ENCODE assay signal across 14 cellular contexts in genomic region chr6:129485746-129486145, GRCh38.
DNase-seq lines count a peak whose midpoint lies in the region; ATAC-seq and TF ChIP-seq lines count a peak whose summit lies in the region.
"Had no signal": no experiment of that assay in that cellular context is flagged by ENCODE, and none has a peak within 500 bp of the region (broad histone marks: within the 10 kb centered on the region; RNA-seq: fewer than 3 reads in every experiment).

No MANE protein-coding gene starts in this region.

- dilution Hi-C loops in mammary epithelial cell (cut with HindIII; ENCODE audit: low sequenced_read_pairs): no loop called here

- in situ Hi-C loops in mammary epithelial cell (cut with MboI; ENCODE audit: low sequenced_read_pairs in 2 of 2): loop anchor here (25.0 kb wide), 1 partner anchor 252 kb away; no protein-coding TSS in a partner anchor

- no peaks in the 10 kb centered on the region for H3K9me3 ChIP-seq in mammary epithelial cell (replicated peaks; ENCODE audit: insufficient read depth, low read length)
- H3K9me3 ChIP-seq: sigmoid colon had no signal

- H3K36me3 ChIP-seq in mammary epithelial cell (ENCODE audit: insufficient read depth, low read length): no peaks in the 10 kb centered on the region
- H3K36me3 ChIP-seq: sigmoid colon had no signal

- H2AFZ ChIP-seq in mammary epithelial cell (ENCODE audit: low read depth, low read length): peak overlapping the region; percentile 39

- ATAC-seq in activated T-cell treated with anti-CD3 and anti-CD28 coated beads, Interleukin-2, amount 50 U/mL, for 4 hours: no peak
- no peak for ATAC-seq in GM19467 (IDR thresholded peaks at IDR 0.05; ENCODE audit: unreplicated experiment)
- ATAC-seq: T-cell had no signal

- peaks cover 45% of the 10 kb centered on the region for H3K4me1 Mint-ChIP-seq in activated T-cell treated with anti-CD3 and anti-CD28 coated beads, Interleukin-2, amount 50 U/mL, for 24 hours (ENCODE audit: low read depth)
- peaks cover 26% of the 10 kb centered on the region for H3K4me1 Mint-ChIP-seq in activated T-cell treated with anti-CD3 and anti-CD28 coated beads, Interleukin-2, amount 50 U/mL, for 4 hours (ENCODE audit: low read depth)

- 46% methylated on average over 2 of the region's 2 CpGs for WGBS in mammary epithelial cell (ENCODE audit: low coverage, missing lambda C conversion rate)

- peaks cover 6% of the 10 kb centered on the region for H3K36me3 Mint-ChIP-seq in activated T-cell treated with anti-CD3 and anti-CD28 coated beads, Interleukin-2, amount 50 U/mL, for 24 hours (ENCODE audit: low read depth)
- H3K36me3 Mint-ChIP-seq in activated T-cell treated with anti-CD3 and anti-CD28 coated beads, Interleukin-2, amount 50 U/mL, for 4 hours (ENCODE audit: insufficient read depth): no peaks in the 10 kb centered on the region
- H3K36me3 Mint-ChIP-seq: T-cell had no signal

- no TSS peak for BruUV-seq in mammary epithelial cell (replicated peaks; lab: Mats Ljungman, UMichigan)

- intact Hi-C loops in mammary epithelial cell (cut with micrococcal nuclease): no loop called here

- CTCF ChIA-PET in mammary epithelial cell (lab: Charles Lee; ENCODE audit: low non-redundant PET): no interaction called here

- H3K4me3 ChIP-seq in mammary epithelial cell (replicated peaks in 1 of 3; ENCODE audit: insufficient read depth in 1 of 3, low read depth in 2 of 3, low read length in 3 of 3): no peak overlapping the region
- H3K4me3 ChIP-seq: sigmoid colon had no signal

- no peaks in the 10 kb centered on the region for H3K27me3 ChIP-seq in mammary epithelial cell (ENCODE audit: insufficient read depth, low read length)
- H3K27me3 ChIP-seq: sigmoid colon had no signal

- no peak overlapping the region for H3K9ac ChIP-seq in mammary epithelial cell (ENCODE audit: insufficient read depth, low read length)

- no peaks in the 10 kb centered on the region for H3K27me3 Mint-ChIP-seq in activated T-cell treated with anti-CD3 and anti-CD28 coated beads, Interleukin-2, amount 50 U/mL, for 24 hours
- H3K27me3 Mint-ChIP-seq in activated T-cell treated with anti-CD3 and anti-CD28 coated beads, Interleukin-2, amount 50 U/mL, for 4 hours (ENCODE audit: low read depth): no peaks in the 10 kb centered on the region
- H3K27me3 Mint-ChIP-seq: T-cell had no signal

- H3K4me3 Mint-ChIP-seq in activated T-cell treated with anti-CD3 and anti-CD28 coated beads, Interleukin-2, amount 50 U/mL, for 24 hours: no peak overlapping the region
- H3K4me3 Mint-ChIP-seq in activated T-cell treated with anti-CD3 and anti-CD28 coated beads, Interleukin-2, amount 50 U/mL, for 4 hours: no peak overlapping the region
- H3K4me3 Mint-ChIP-seq: T-cell had no signal

- H3K79me2 ChIP-seq in mammary epithelial cell (ENCODE audit: insufficient read depth, low read length): no peaks in the 10 kb centered on the region

- peaks cover 2% of the 10 kb centered on the region for H3K9me3 Mint-ChIP-seq in activated T-cell treated with anti-CD3 and anti-CD28 coated beads, Interleukin-2, amount 50 U/mL, for 24 hours
- no peaks in the 10 kb centered on the region for H3K9me3 Mint-ChIP-seq in activated T-cell treated with anti-CD3 and anti-CD28 coated beads, Interleukin-2, amount 50 U/mL, for 4 hours
- H3K9me3 Mint-ChIP-seq: T-cell had no signal

- H4K20me1 ChIP-seq in mammary epithelial cell (ENCODE audit: insufficient read depth, low read length): no peaks in the 10 kb centered on the region

- H3K4me2 ChIP-seq in mammary epithelial cell (ENCODE audit: insufficient read depth, low read depth, low read length): no peak overlapping the region

- H3K4me1 ChIP-seq in mammary epithelial cell (ENCODE audit: insufficient read depth, low read length): peaks cover 22% of the 10 kb centered on the region

- no peak for TF ChIP-seq CTCF in mammary epithelial cell (conservative IDR thresholded peaks at IDR 0.05 in 1 of 2, IDR thresholded peaks at IDR 0.05 in 1 of 2; ENCODE audit: extremely low read depth in 1 of 2, insufficient read depth in 1 of 2, low read depth in 1 of 2, low read length in 2 of 2)

- peak overlapping the region; percentile 11 for H3K27ac Mint-ChIP-seq in activated T-cell treated with anti-CD3 and anti-CD28 coated beads, Interleukin-2, amount 50 U/mL, for 24 hours
- H3K27ac Mint-ChIP-seq: T-cell had no signal

- no peak for DNase-seq in activated T-cell treated with anti-CD3 and anti-CD28 coated beads, Interleukin-2, amount 50 U/mL, for 24 hours
- DNase-seq in activated T-cell treated with anti-CD3 and anti-CD28 coated beads, Interleukin-2, amount 50 U/mL, for 4 hours: no peak
- DNase-seq in MV-4-11 (lab: John Stamatoyannopoulos, UW): peak; percentile 2
- DNase-seq in mammary epithelial cell: no peak
- DNase-seq in retina: peak; percentile 30
- no peak for DNase-seq in NCI-H2196 treated with DMSO at 0.1 percent for 48 hours (lab: John Stamatoyannopoulos, UW; ENCODE audit: unreplicated experiment)
- no peak for DNase-seq in glomerular visceral epithelial cell (ENCODE audit: extremely low spot score)
- DNase-seq: amniotic stem cell; GF-D8; NCI-H2171; sigmoid colon; stimulated activated CD4-positive, alpha-beta T cell treated with anti-CD3 and anti-CD28 coated beads, Interleukin-1b, Interleukin-23, amount 100 ng/mL, for 48 hours; T-cell had no signal

- H3K27ac ChIP-seq in mammary epithelial cell (ENCODE audit: insufficient read depth, low read depth, low read length): no peak overlapping the region
- H3K27ac ChIP-seq: sigmoid colon had no signal

Comparison
In these comparisons a context has a peak if more than half of its experiments do, and no peak if none do; other contexts are left out.
1. DNase-seq: peak in MV-4-11 (single experiment) and retina (single experiment); none in activated T-cell treated with anti-CD3 and anti-CD28 coated beads, Interleukin-2, amount 50 U/mL, for 24 hours (single experiment), activated T-cell treated with anti-CD3 and anti-CD28 coated beads, Interleukin-2, amount 50 U/mL, for 4 hours (single experiment), mammary epithelial cell (single experiment), NCI-H2196 treated with DMSO at 0.1 percent for 48 hours (single experiment) and glomerular visceral epithelial cell (single experiment).